In the genomic region with DNA sequence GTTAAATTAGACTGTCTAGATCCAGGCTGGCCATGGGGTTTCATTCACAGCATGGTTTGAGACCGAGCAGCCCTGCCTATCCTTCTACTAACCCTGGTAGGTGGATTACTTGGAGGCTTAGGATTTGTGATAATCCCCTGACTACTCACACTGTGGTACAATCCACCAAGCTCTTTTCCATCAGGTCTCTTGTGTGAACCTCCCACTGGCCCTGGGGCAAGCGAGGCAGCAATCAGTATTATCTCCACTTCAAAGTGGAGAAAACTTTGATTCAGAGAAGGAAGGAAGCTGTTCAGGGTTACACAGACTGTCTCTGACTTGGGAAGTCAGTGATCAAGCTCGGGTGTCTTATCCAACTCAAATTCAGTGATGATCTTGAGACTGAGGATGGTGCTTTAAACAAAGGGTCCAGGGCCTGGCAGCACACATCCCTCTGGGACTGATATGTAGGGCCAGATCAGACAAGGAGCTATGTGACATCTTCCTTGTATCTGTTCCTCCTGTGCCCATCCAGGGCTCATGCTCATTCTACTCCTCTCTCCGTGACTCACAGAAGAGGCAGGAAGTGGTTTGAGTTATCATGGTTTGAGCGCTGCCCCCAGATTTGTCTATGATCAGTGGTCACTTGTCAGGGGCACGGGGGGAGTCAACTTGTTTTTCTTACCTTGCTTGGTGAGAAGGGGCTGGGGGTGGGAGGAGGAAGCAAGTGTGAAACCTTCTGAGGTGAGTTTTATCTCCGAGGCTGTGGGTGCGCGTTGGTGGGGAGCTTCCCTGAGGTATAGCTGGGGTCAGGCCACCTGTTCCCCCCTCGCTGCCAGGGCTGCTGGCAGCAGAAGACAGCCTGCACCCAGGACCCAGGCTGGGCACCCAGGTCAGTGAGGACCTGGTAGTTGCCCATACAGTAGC, we compare ENCODE assay signal across 8 cellular contexts.
DNase-seq lines count a peak whose midpoint lies in the region; ATAC-seq lines count a peak whose summit lies in the region.

No MANE protein-coding gene starts in this region.

- H3K36me3 Mint-ChIP-seq in activated naive CD8-positive, alpha-beta T cell treated with anti-CD3 and anti-CD28 coated beads, Interleukin-2, amount 50 U/mL, for 24 hours (ENCODE audit: low read depth): no peaks in the 10 kb centered on the region

- DNase-seq in T-helper 2 cell (peak in 4 of 5 experiments; percentile 39 to 94 (median 78)), NCI-H524 treated with DMSO at 0.1 percent for 48 hours (lab: John Stamatoyannopoulos, UW) (no peak), foreskin melanocyte (no peak), SHP77 treated with DMSO at 0.1 percent for 48 hours (lab: John Stamatoyannopoulos, UW) (no peak)
- DNase-seq in activated naive CD8-positive, alpha-beta T cell treated with anti-CD3 and anti-CD28 coated beads, Interleukin-2, amount 50 U/mL, for 24 hours: peak; percentile 86
- peak in 3 of 4 experiments; percentile 26 to 72 (median 37) for DNase-seq in stimulated activated CD4-positive, alpha-beta T cell treated with anti-CD3 and anti-CD28 coated beads, Interleukin-1b, Interleukin-23, amount 100 ng/mL, for 24 hours (ENCODE audit: low read depth in 4 of 4, low spot score in 1 of 4)

- peaks cover 1% of the 10 kb centered on the region for H3K27me3 Mint-ChIP-seq in activated naive CD8-positive, alpha-beta T cell treated with anti-CD3 and anti-CD28 coated beads, Interleukin-2, amount 50 U/mL, for 24 hours

- ATAC-seq in GM18520 (IDR thresholded peaks at IDR 0.05; ENCODE audit: unreplicated experiment) (peak; percentile 37), HG03025 (IDR thresholded peaks at IDR 0.05; ENCODE audit: low FRiP score, unreplicated experiment) (peak; percentile 30)
- ATAC-seq in activated naive CD8-positive, alpha-beta T cell treated with anti-CD3 and anti-CD28 coated beads, Interleukin-2, amount 50 U/mL, for 24 hours: peak; percentile 75

- peak overlapping the region; percentile 96 for H3K27ac Mint-ChIP-seq in activated naive CD8-positive, alpha-beta T cell treated with anti-CD3 and anti-CD28 coated beads, Interleukin-2, amount 50 U/mL, for 24 hours

- H3K4me3 Mint-ChIP-seq in activated naive CD8-positive, alpha-beta T cell treated with anti-CD3 and anti-CD28 coated beads, Interleukin-2, amount 50 U/mL, for 24 hours: peak overlapping the region; percentile 53

- H3K9me3 Mint-ChIP-seq in activated naive CD8-positive, alpha-beta T cell treated with anti-CD3 and anti-CD28 coated beads, Interleukin-2, amount 50 U/mL, for 24 hours: no peaks in the 10 kb centered on the region

- H3K4me1 Mint-ChIP-seq in activated naive CD8-positive, alpha-beta T cell treated with anti-CD3 and anti-CD28 coated beads, Interleukin-2, amount 50 U/mL, for 24 hours: peaks cover 72% of the 10 kb centered on the region

Comparison
In these comparisons a context has a peak if more than half of its experiments do, and no peak if none do; other contexts are left out.
1. DNase-seq: peak in T-helper 2 cell (4 of 5), activated naive CD8-positive, alpha-beta T cell treated with anti-CD3 and anti-CD28 coated beads, Interleukin-2, amount 50 U/mL, for 24 hours (single experiment) and stimulated activated CD4-positive, alpha-beta T cell treated with anti-CD3 and anti-CD28 coated beads, Interleukin-1b, Interleukin-23, amount 100 ng/mL, for 24 hours (3 of 4); none in NCI-H524 treated with DMSO at 0.1 percent for 48 hours (single experiment), foreskin melanocyte (single experiment) and SHP77 treated with DMSO at 0.1 percent for 48 hours (single experiment).
2. Peak in every context shown above with its lines, with median percentiles within 50 percentile points of each other: ATAC-seq.